Comparison of ENCODE assay signal across 17 cellular contexts in genomic region chr18:35953688-35954087, GRCh38.
A peak's percentile ranks its signal among the peaks of the same experiment; 100 is the strongest.
DNase-seq lines count a peak whose midpoint lies in the region; ATAC-seq and TF ChIP-seq lines count a peak whose summit lies in the region.
"Had no signal": no experiment of that assay in that cellular context is flagged by ENCODE, and none has a peak within 500 bp of the region (broad histone marks: within the 10 kb centered on the region; RNA-seq: fewer than 3 reads in every experiment).

No MANE protein-coding gene starts in this region.

- H3F3A ChIP-seq in MM.1S (ENCODE audit: insufficient read depth, low read length) (peaks cover 10% of the 10 kb centered on the region), smooth muscle cell (ENCODE audit: low read depth) (no peaks in the 10 kb centered on the region)

- peak; percentile 85 for DNase-seq in MM.1S
- DNase-seq in left lobe of liver (ENCODE audit: low spot score) = no peak
- DNase-seq in activated naive CD4-positive, alpha-beta T cell treated with anti-CD3 and anti-CD28 coated beads, Interleukin-2, amount 50 U/mL, for 72 hours (ENCODE audit: low spot score in 2 of 2) = no peak
- DNase-seq in activated CD4-positive, alpha-beta T cell treated with anti-CD3 and anti-CD28 coated beads for 4 hours = no peak
- no peak for DNase-seq in smooth muscle cell (lab: John Stamatoyannopoulos, UW; ENCODE audit: unreplicated experiment)
- DNase-seq: activated CD4-positive, alpha-beta T cell treated with anti-CD3 and anti-CD28 coated beads, Interleukin-2, amount 50 U/mL, for 1 hour; activated naive CD4-positive, alpha-beta T cell; activated T-cell treated with anti-CD3 and anti-CD28 coated beads for 4 hours; cerebellar nuclear complex; effector CD4-positive, alpha-beta T cell; NCI-H146; testis had no signal

- H3K36me3 ChIP-seq in MM.1S (replicated peaks; ENCODE audit: insufficient read depth, low read length) = no peaks in the 10 kb centered on the region
- H3K36me3 ChIP-seq in smooth muscle cell (ENCODE audit: low read depth) = no peaks in the 10 kb centered on the region
- H3K36me3 ChIP-seq: ascending aorta had no signal

- H3K4me1 ChIP-seq in MM.1S (ENCODE audit: low read length) (no peaks in the 10 kb centered on the region), smooth muscle cell (ENCODE audit: low read depth) (no peaks in the 10 kb centered on the region)
- H3K4me1 ChIP-seq: ascending aorta, testis had no signal

- H3K4me3 ChIP-seq in MM.1S (ENCODE audit: low read length) (0 out of 2 replicates have a peak overlapping the region, but pooled peaks have one; percentile 14), smooth muscle cell (no peak overlapping the region)
- H3K4me3 ChIP-seq: ascending aorta, testis had no signal

- H3K9me3 ChIP-seq in MM.1S (replicated peaks; ENCODE audit: insufficient read depth, low read length) (no peaks in the 10 kb centered on the region), smooth muscle cell (replicated peaks; ENCODE audit: low read depth) (no peaks in the 10 kb centered on the region)
- H3K9me3 ChIP-seq: ascending aorta, testis had no signal

- WGBS in smooth muscle cell (ENCODE audit: low lambda C conversion rate) = 97% methylated on average over 1 of the region's 1 CpG

- H4K20me1 ChIP-seq in MM.1S (ENCODE audit: insufficient read depth, low read length) (no peaks in the 10 kb centered on the region), smooth muscle cell (ENCODE audit: low read depth) (no peaks in the 10 kb centered on the region)

- no peak for TF ChIP-seq CTCF in MM.1S (IDR thresholded peaks at IDR 0.05; ENCODE audit: low read length)
- no peak for TF ChIP-seq CTCF in smooth muscle cell (IDR thresholded peaks at IDR 0.05; ENCODE audit: borderline replicate concordance, insufficient read depth, poor library complexity, severe bottlenecking)

- H3K27me3 ChIP-seq in MM.1S (replicated peaks; ENCODE audit: insufficient read depth, low read length) = no peaks in the 10 kb centered on the region
- H3K27me3 ChIP-seq in smooth muscle cell (ENCODE audit: low read depth) = no peaks in the 10 kb centered on the region
- H3K27me3 ChIP-seq: ascending aorta, testis had no signal

- H3K27ac ChIP-seq in MM.1S (ENCODE audit: low read length) (peak overlapping the region; percentile 36; the same call in 1 of the 2 replicates), smooth muscle cell (ENCODE audit: low read depth) (no peak overlapping the region)
- H3K27ac ChIP-seq: ascending aorta, testis had no signal

- peak; percentile 83 for ATAC-seq in GM18867 (IDR thresholded peaks at IDR 0.05; ENCODE audit: unreplicated experiment)
- ATAC-seq in GM21390 (IDR thresholded peaks at IDR 0.05; ENCODE audit: unreplicated experiment) = peak; percentile 84
- peak; percentile 68 for ATAC-seq in HG02798 (IDR thresholded peaks at IDR 0.05; ENCODE audit: poor library complexity, unreplicated experiment)
- no peak for ATAC-seq in left lobe of liver
- ATAC-seq in activated naive CD4-positive, alpha-beta T cell treated with anti-CD3 and anti-CD28 coated beads, Interleukin-2, amount 50 U/mL, for 72 hours = no peak
- ATAC-seq: stimulated activated effector memory CD8-positive, alpha-beta T cell treated with anti-CD3 and anti-CD28 coated beads, Interleukin-12 subunit alpha, Interleukin-12 subunit beta, amount 100 ng/mL, for 72 hours had no signal

- no peaks in the 10 kb centered on the region for H3K36me3 Mint-ChIP-seq in activated naive CD4-positive, alpha-beta T cell treated with anti-CD3 and anti-CD28 coated beads, Interleukin-2, amount 50 U/mL, for 72 hours
- H3K36me3 Mint-ChIP-seq: stimulated activated effector memory CD8-positive, alpha-beta T cell treated with anti-CD3 and anti-CD28 coated beads, Interleukin-12 subunit alpha, Interleukin-12 subunit beta, amount 100 ng/mL, for 72 hours had no signal

- H3K9me3 Mint-ChIP-seq in activated naive CD4-positive, alpha-beta T cell treated with anti-CD3 and anti-CD28 coated beads, Interleukin-2, amount 50 U/mL, for 72 hours = no peaks in the 10 kb centered on the region
- H3K9me3 Mint-ChIP-seq: stimulated activated effector memory CD8-positive, alpha-beta T cell treated with anti-CD3 and anti-CD28 coated beads, Interleukin-12 subunit alpha, Interleukin-12 subunit beta, amount 100 ng/mL, for 72 hours had no signal

- H3K79me2 ChIP-seq in MM.1S (ENCODE audit: low read length) (no peaks in the 10 kb centered on the region), smooth muscle cell (ENCODE audit: low read depth) (no peaks in the 10 kb centered on the region)

- H2AFZ ChIP-seq in MM.1S (ENCODE audit: low read length) = no peak overlapping the region
- H2AFZ ChIP-seq in smooth muscle cell (ENCODE audit: low read depth) = no peak overlapping the region

- H3K4me2 ChIP-seq in MM.1S (ENCODE audit: low read depth, low read length) (peak overlapping the region; percentile 45; the same call in 1 of the 2 replicates), smooth muscle cell (no peak overlapping the region)

- H3K9me2 ChIP-seq in MM.1S (replicated peaks; ENCODE audit: insufficient read depth, low read length) = no peaks in the 10 kb centered on the region

- no peak overlapping the region for H3K27ac Mint-ChIP-seq in activated naive CD4-positive, alpha-beta T cell treated with anti-CD3 and anti-CD28 coated beads, Interleukin-2, amount 50 U/mL, for 72 hours
- H3K27ac Mint-ChIP-seq: stimulated activated effector memory CD8-positive, alpha-beta T cell treated with anti-CD3 and anti-CD28 coated beads, Interleukin-12 subunit alpha, Interleukin-12 subunit beta, amount 100 ng/mL, for 72 hours had no signal

- H3K9ac ChIP-seq in MM.1S (ENCODE audit: low read length) (no peak overlapping the region), smooth muscle cell (ENCODE audit: low read depth) (no peak overlapping the region)

Comparison
In these comparisons a context has a peak if more than half of its experiments do, and no peak if none do; other contexts are left out.
1. ATAC-seq: peak in GM18867 (single experiment), GM21390 (single experiment) and HG02798 (single experiment); none in left lobe of liver (single experiment) and activated naive CD4-positive, alpha-beta T cell treated with anti-CD3 and anti-CD28 coated beads, Interleukin-2, amount 50 U/mL, for 72 hours (0 of 2).